In the genomic region with DNA sequence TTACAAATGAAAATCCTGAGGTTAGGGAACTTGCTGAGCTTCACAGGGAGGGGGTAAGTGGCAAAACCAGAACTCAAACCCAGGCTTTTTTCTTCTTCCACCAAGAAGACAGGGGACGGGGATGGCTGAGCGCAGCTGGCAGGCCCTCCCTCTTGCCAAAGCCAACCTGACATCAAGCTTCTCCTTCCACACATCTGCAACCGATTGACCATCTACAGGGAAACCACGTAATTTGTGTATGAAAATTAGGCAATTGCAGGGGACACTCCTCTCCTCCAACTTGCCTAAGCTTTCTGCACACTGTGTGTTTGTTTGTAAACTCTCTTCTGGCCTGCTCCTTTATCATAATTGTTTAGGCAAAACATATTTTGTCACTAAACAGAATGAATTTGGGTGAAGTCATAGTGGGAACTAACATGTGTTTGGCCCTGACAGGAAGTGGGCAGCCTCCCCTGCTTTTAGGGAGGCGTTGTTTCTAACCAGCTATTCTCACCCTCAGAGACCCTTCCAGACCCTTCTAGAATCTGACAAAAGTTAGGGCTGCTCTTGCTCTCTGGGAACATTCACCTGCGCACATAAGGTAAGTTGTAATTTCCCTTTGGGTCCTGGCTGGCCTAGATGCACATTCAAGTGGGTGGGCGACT, we compare ENCODE assay signal across 17 cellular contexts. TPM values are rescaled to one million over a fixed set of nuclear protein-coding genes. Genes with fewer than 3 reads are reported as not detected.
DNase-seq lines count a peak whose midpoint lies in the region; ATAC-seq and TF ChIP-seq lines count a peak whose summit lies in the region.
"Had no signal": no experiment of that assay in that cellular context is flagged by ENCODE, and none has a peak within 500 bp of the region (broad histone marks: within the 10 kb centered on the region; RNA-seq: fewer than 3 reads in every experiment).

No MANE protein-coding gene starts in this region.

- no peak for DNase-seq in T-helper 2 cell treated with Interferon-gamma antibody and Interleukin-4, amounts not matched to agents 5 μg/mL and 100 μg/mL, for 36 hours (ENCODE audit: low spot score)
- DNase-seq in T-helper 2 cell (no peak), T-cell (no peak), H9 (no peak), OCI-M2 (lab: John Stamatoyannopoulos, UW; ENCODE audit: unreplicated experiment) (no peak)
- DNase-seq in naive thymus-derived CD8-positive, alpha-beta T cell = no peak
- DNase-seq: body of pancreas, dermis blood vessel endothelial cell, NCI-H2171, nucleus accumbens, SK-N-SH had no signal

- H3K27me3 Mint-ChIP-seq in T-helper 2 cell treated with Interferon-gamma antibody and Interleukin-4, amounts not matched to agents 5 μg/mL and 100 μg/mL, for 36 hours (ENCODE audit: low read depth) = no peaks in the 10 kb centered on the region
- H3K27me3 Mint-ChIP-seq in T-cell (no peaks in the 10 kb centered on the region), H9 (ENCODE audit: low read depth) (peaks cover 17% of the 10 kb centered on the region)
- H3K27me3 Mint-ChIP-seq in naive thymus-derived CD8-positive, alpha-beta T cell = no peaks in the 10 kb centered on the region

- H3K9me3 ChIP-seq in H9 (ENCODE audit: control insufficient read depth, low read depth, low read length) = no peaks in the 10 kb centered on the region
- H3K9me3 ChIP-seq: body of pancreas, SK-N-SH had no signal

- H2BK5ac ChIP-seq in H9 (ENCODE audit: insufficient read length, low read length) = no peak overlapping the region

- H3K56ac ChIP-seq in H9 (ENCODE audit: insufficient read length, low read depth, low read length) = no peak overlapping the region

- TF ChIP-seq CTCF in H9 (conservative IDR thresholded peaks at IDR 0.05) = no peak

- no peak overlapping the region for H2BK120ac ChIP-seq in H9 (ENCODE audit: low read depth, low read length, poor library complexity, severe bottlenecking)

- no peaks in the 10 kb centered on the region for H3K23me2 ChIP-seq in H9 (ENCODE audit: insufficient read length, low read depth, low read length, poor library complexity, severe bottlenecking)

- no peak overlapping the region for H4K91ac ChIP-seq in H9 (ENCODE audit: insufficient read length, low read depth, low read length)

- H3T11ph ChIP-seq in H9 (ENCODE audit: low read length) = no peak overlapping the region

- H2BK12ac ChIP-seq in H9 (ENCODE audit: insufficient read length, low read depth, low read length) = no peak overlapping the region

- H3K4me1 ChIP-seq in H9 (ENCODE audit: insufficient read depth, low read length) = no peaks in the 10 kb centered on the region
- H3K4me1 ChIP-seq: A549, body of pancreas had no signal

- H3K27me3 ChIP-seq in H9 (ENCODE audit: insufficient read depth, low read length) = no peaks in the 10 kb centered on the region
- H3K27me3 ChIP-seq: body of pancreas had no signal

- H3K79me2 ChIP-seq in H9 (ENCODE audit: insufficient read depth, low read length) = no peaks in the 10 kb centered on the region

- POLR2A ChIA-PET in T-cell (lab: Charles Lee) = no interaction called here
- POLR2A ChIA-PET in naive thymus-derived CD8-positive, alpha-beta T cell (lab: Charles Lee) = interaction anchor here (0.8 to 1.9 kb wide), 3 partner anchors 23 to 60 kb away, joined by 4 to 9 read pairs (median 6); no protein-coding TSS in a partner anchor

- no peak overlapping the region for H3K4me3 Mint-ChIP-seq in T-helper 2 cell treated with Interferon-gamma antibody and Interleukin-4, amounts not matched to agents 5 μg/mL and 100 μg/mL, for 36 hours
- peak overlapping the region in 2 of 3 donors; percentile 28 to 48 for H3K4me3 Mint-ChIP-seq in T-cell
- H3K4me3 Mint-ChIP-seq in naive thymus-derived CD8-positive, alpha-beta T cell = peak overlapping the region in 9 of 10 donors; percentile 34 to 72 (median 60)
- no peak overlapping the region for H3K4me3 Mint-ChIP-seq in H9
- H3K4me3 Mint-ChIP-seq: WTC11 had no signal

- H3K9me3 Mint-ChIP-seq in T-helper 2 cell treated with Interferon-gamma antibody and Interleukin-4, amounts not matched to agents 5 μg/mL and 100 μg/mL, for 36 hours = peaks cover 8% of the 10 kb centered on the region
- H3K9me3 Mint-ChIP-seq in T-cell (no peaks in the 10 kb centered on the region), H9 (no peaks in the 10 kb centered on the region)
- H3K9me3 Mint-ChIP-seq in naive thymus-derived CD8-positive, alpha-beta T cell = no peaks in the 10 kb centered on the region

- H2AFZ ChIP-seq in H9 (ENCODE audit: low read length) = no peak overlapping the region

- H3K27ac ChIP-seq in H9 (ENCODE audit: insufficient read length, low read depth, low read length) = no peak overlapping the region
- H3K27ac ChIP-seq: A549, body of pancreas had no signal

- no peak overlapping the region for H2BK20ac ChIP-seq in H9 (ENCODE audit: low read depth, low read length, poor library complexity, severe bottlenecking)

- H2BK15ac ChIP-seq in H9 (ENCODE audit: low read depth, low read length) = no peak overlapping the region

- no peak overlapping the region for H2AK5ac ChIP-seq in H9 (ENCODE audit: insufficient read length, low read length)

- no peak overlapping the region for H3K9ac ChIP-seq in H9 (ENCODE audit: extremely low read depth, insufficient read length, low read length)
- H3K9ac ChIP-seq: SK-N-SH had no signal

- no CpG with 5 or more reads among the region's 7 CpGs for WGBS in H9 (ENCODE audit: extremely low coverage, insufficient read length, low lambda C conversion rate)

- ATAC-seq in GM18909 (IDR thresholded peaks at IDR 0.05; ENCODE audit: poor library complexity, unreplicated experiment) (peak; percentile 53), T-cell (replicated peaks in 1 of 4) (peak in 3 of 4 experiments; percentile 23 to 34 (median 27)), GM21737 (IDR thresholded peaks at IDR 0.05; ENCODE audit: unreplicated experiment) (no peak)
- no peak for ATAC-seq in naive thymus-derived CD8-positive, alpha-beta T cell
- ATAC-seq: A549, body of pancreas, HCT116, WTC11 had no signal

- no peak overlapping the region for H3K4ac ChIP-seq in H9 (ENCODE audit: low read depth, low read length)

- no peaks in the 10 kb centered on the region for H4K20me1 ChIP-seq in H9 (ENCODE audit: control insufficient read depth, insufficient read depth, insufficient read length)

- H3K23ac ChIP-seq in H9 (ENCODE audit: insufficient read length, low read depth, low read length) = no peak overlapping the region

- no peak overlapping the region for H3K4me2 ChIP-seq in H9 (ENCODE audit: insufficient read depth, insufficient read length, low read length)
- H3K4me2 ChIP-seq: A549, SK-N-SH had no signal

- H3K14ac ChIP-seq in H9 (ENCODE audit: insufficient read depth, low read length) = no peak overlapping the region

- H3K4me1 Mint-ChIP-seq in T-helper 2 cell treated with Interferon-gamma antibody and Interleukin-4, amounts not matched to agents 5 μg/mL and 100 μg/mL, for 36 hours (ENCODE audit: low read depth) = peaks cover 22% of the 10 kb centered on the region
- H3K4me1 Mint-ChIP-seq in T-cell (peaks cover 70 to 90% (median 86%) of the 10 kb centered on the region in 3 donors), H9 (peaks cover 6 to 10% of the 10 kb centered on the region in 2 experiments)
- peaks cover 42 to 90% (median 87%) of the 10 kb centered on the region in 4 donors for H3K4me1 Mint-ChIP-seq in naive thymus-derived CD8-positive, alpha-beta T cell
- H3K4me1 Mint-ChIP-seq: WTC11 had no signal

- no peaks in the 10 kb centered on the region for H3K79me1 ChIP-seq in H9 (ENCODE audit: insufficient read depth, low read depth, low read length, poor library complexity, severe bottlenecking)

- no peak overlapping the region for H4K5ac ChIP-seq in H9 (ENCODE audit: insufficient read length, low read depth, low read length)

- CTCF ChIA-PET in T-cell (lab: Charles Lee) = interaction anchor here (0.6 to 1.2 kb wide), 5 partner anchors 10 to 99 kb away, joined by 3 to 4 read pairs (median 3); no protein-coding TSS in a partner anchor

- peaks cover 27% of the 10 kb centered on the region for H3K36me3 Mint-ChIP-seq in T-helper 2 cell treated with Interferon-gamma antibody and Interleukin-4, amounts not matched to agents 5 μg/mL and 100 μg/mL, for 36 hours (ENCODE audit: low read depth)
- peaks cover 63% of the 10 kb centered on the region for H3K36me3 Mint-ChIP-seq in T-cell
- H3K36me3 Mint-ChIP-seq in naive thymus-derived CD8-positive, alpha-beta T cell = peaks cover 8 to 64% (median 30%) of the 10 kb centered on the region in 3 donors
- H3K36me3 Mint-ChIP-seq in H9 (ENCODE audit: insufficient read depth in 1 of 3, low read depth in 3 of 3) = no peaks in the 10 kb centered on the region
- H3K36me3 Mint-ChIP-seq: WTC11 had no signal

- H3K27ac Mint-ChIP-seq in T-helper 2 cell treated with Interferon-gamma antibody and Interleukin-4, amounts not matched to agents 5 μg/mL and 100 μg/mL, for 36 hours = peak overlapping the region; percentile 0
- peak overlapping the region; percentile 86 to 87 for H3K27ac Mint-ChIP-seq in T-cell
- peak overlapping the region; percentile 65 to 94 (median 87) for H3K27ac Mint-ChIP-seq in naive thymus-derived CD8-positive, alpha-beta T cell
- H3K27ac Mint-ChIP-seq in H9 = no peak overlapping the region
- H3K27ac Mint-ChIP-seq: WTC11 had no signal

- no peak overlapping the region for H3K18ac ChIP-seq in H9 (ENCODE audit: insufficient read length, low read depth, low read length)

- no peak overlapping the region for H4K8ac ChIP-seq in H9 (replicated peaks; ENCODE audit: insufficient read length, low read depth, low read length)

RNA-seq across cellular contexts. Expression of gene ZNF831, which starts 18.9 kb away (rescaled TPM):
- 10 to 100 TPM; 23.1 to 48.0 (median 29.7) TPM for total RNA-seq in T-cell
- 10 to 100 TPM; 28.0 to 29.9 TPM for total RNA-seq in naive thymus-derived CD8-positive, alpha-beta T cell
- polyA plus RNA-seq in naive thymus-derived CD8-positive, alpha-beta T cell = 1 to 10 TPM; 5.5 to 6.2 (median 5.9) TPM
- total RNA-seq in H9 (2021) = not detected in 2 replicates
- total RNA-seq: HT-29 had no signal
- polyA plus RNA-seq: A549, SK-N-SH had no signal

Comparison
In these comparisons a context has a peak if more than half of its experiments do, and no peak if none do; other contexts are left out.
1. H3K27ac Mint-ChIP-seq: peak in T-helper 2 cell treated with Interferon-gamma antibody and Interleukin-4, amounts not matched to agents 5 μg/mL and 100 μg/mL, for 36 hours (single experiment), T-cell (2 of 2) and naive thymus-derived CD8-positive, alpha-beta T cell (10 of 10); none in H9 (0 of 3).
2. H3K4me3 Mint-ChIP-seq: peak in T-cell (2 of 3) and naive thymus-derived CD8-positive, alpha-beta T cell (9 of 10); none in T-helper 2 cell treated with Interferon-gamma antibody and Interleukin-4, amounts not matched to agents 5 μg/mL and 100 μg/mL, for 36 hours (single experiment) and H9 (0 of 2).
3. ATAC-seq: peak in GM18909 (single experiment) and T-cell (3 of 4); none in naive thymus-derived CD8-positive, alpha-beta T cell (0 of 2) and GM21737 (single experiment).
4. RNA of gene ZNF831, which starts 18.9 kb away (total RNA-seq): 28.0 to 29.9 TPM in naive thymus-derived CD8-positive, alpha-beta T cell and 23.1 to 48.0 TPM in T-cell; not detected in H9; every median in the first group is over 10 times any median in the second.